8 cellular contexts compared by ENCODE assay signal in the genomic region with DNA sequence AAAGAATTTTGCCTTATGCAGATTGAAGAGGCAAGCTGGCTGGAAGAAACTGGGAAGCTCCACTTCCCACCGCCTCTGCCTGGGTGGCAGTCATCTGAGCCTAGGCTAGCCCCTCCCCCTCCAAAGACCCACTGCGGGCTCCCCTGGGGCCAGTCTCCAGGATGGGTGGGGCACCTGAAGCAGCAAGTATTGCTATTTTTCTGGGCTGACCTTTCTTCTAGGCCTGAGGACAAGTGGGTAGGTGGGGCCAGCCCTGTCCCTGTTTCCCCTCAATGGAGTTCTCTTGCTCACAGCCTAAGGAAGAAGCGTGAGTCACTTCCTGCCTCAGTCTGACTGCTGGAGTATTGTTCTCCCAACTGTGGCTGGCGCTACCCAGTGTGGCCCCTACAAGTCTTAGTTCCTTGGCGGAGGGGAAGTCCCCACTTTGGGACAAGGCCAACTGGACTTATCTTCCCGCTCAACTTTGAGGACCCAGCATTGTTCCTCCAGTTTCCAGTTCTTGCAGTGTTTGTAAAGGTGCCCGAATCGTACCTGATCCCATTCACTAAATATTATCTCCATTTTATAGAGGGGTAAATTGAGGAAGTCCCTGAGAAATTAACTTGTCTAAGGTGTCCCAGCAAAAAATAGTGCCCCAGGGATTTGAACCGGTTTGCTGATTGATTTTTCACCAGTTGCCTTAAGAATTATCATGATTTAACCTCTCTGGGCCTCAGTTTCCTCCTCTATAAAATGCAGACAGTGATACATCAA. TPM values are rescaled to one million over a fixed set of nuclear protein-coding genes. Genes with fewer than 3 reads are reported as not detected.
DNase-seq lines count a peak whose midpoint lies in the region; ATAC-seq and TF ChIP-seq lines count a peak whose summit lies in the region.

No MANE protein-coding gene starts in this region.

- no peaks in the 10 kb centered on the region for H3K27me3 ChIP-seq in mammary epithelial cell (ENCODE audit: insufficient read depth, low read length)
- no peaks in the 10 kb centered on the region for H3K27me3 ChIP-seq in kidney epithelial cell (ENCODE audit: control insufficient read depth, insufficient read depth, low read length)

- ATAC-seq in activated CD4-positive, CD25-positive, alpha-beta regulatory T cell treated with anti-CD3 and anti-CD28 coated beads, Interleukin-2, amount 50 U/mL, for 24 hours, result no peak

- H2AFZ ChIP-seq in mammary epithelial cell (ENCODE audit: low read depth, low read length), result peak overlapping the region; percentile 43

- H3K79me2 ChIP-seq in mammary epithelial cell (ENCODE audit: insufficient read depth, low read length), result peaks cover 43% of the 10 kb centered on the region

- dilution Hi-C loops in mammary epithelial cell (cut with HindIII; ENCODE audit: low sequenced_read_pairs), result no loop called here

- CTCF ChIA-PET in mammary epithelial cell (lab: Charles Lee; ENCODE audit: low non-redundant PET), result no interaction called here

- H3K4me1 ChIP-seq in mammary epithelial cell (ENCODE audit: insufficient read depth, low read length), result peaks cover 51% of the 10 kb centered on the region

- H3K4me3 ChIP-seq in HFF-Myc (replicated peaks; ENCODE audit: low read depth, low read length) (no peak overlapping the region), mammary epithelial cell (replicated peaks in 1 of 3; ENCODE audit: insufficient read depth in 1 of 3, low read depth in 2 of 3, low read length in 3 of 3) (no peak overlapping the region), kidney epithelial cell (ENCODE audit: low read depth, low read length) (no peak overlapping the region)

- in situ Hi-C loops in mammary epithelial cell (cut with MboI; ENCODE audit: low sequenced_read_pairs in 2 of 2), result no loop called here

- no peak for TF ChIP-seq CTCF in HFF-Myc (IDR thresholded peaks at IDR 0.05; ENCODE audit: low read depth, low read length, missing control alignments)
- no peak for TF ChIP-seq CTCF in mammary epithelial cell (conservative IDR thresholded peaks at IDR 0.05 in 1 of 2, IDR thresholded peaks at IDR 0.05 in 1 of 2; ENCODE audit: extremely low read depth in 1 of 2, insufficient read depth in 1 of 2, low read depth in 1 of 2, low read length in 2 of 2)
- TF ChIP-seq CTCF in kidney epithelial cell (IDR thresholded peaks at IDR 0.05; ENCODE audit: insufficient read depth, low read length, poor library complexity, severe bottlenecking), result no peak

- no peak overlapping the region for H3K9ac ChIP-seq in mammary epithelial cell (ENCODE audit: insufficient read depth, low read length)

- 44% methylated on average over 9 of the region's 9 CpGs for whole genome bisulfite sequencing in mammary epithelial cell (ENCODE audit: low coverage, missing lambda C conversion rate)

- peak; percentile 97 for DNase-seq in A172 (ENCODE audit: low spot score)
- DNase-seq in HFF-Myc (ENCODE audit: extremely low read depth, low read depth), result peak; percentile 72
- DNase-seq in SIG-M5 treated with dmso at 0.1 percent for 504 hours (lab: John Stamatoyannopoulos, UW; ENCODE audit: unreplicated experiment), result peak; percentile 77
- peak; percentile 83 for DNase-seq in mammary epithelial cell
- peak; percentile 85 for DNase-seq in kidney epithelial cell (ENCODE audit: low read depth)
- peak; percentile 46 for DNase-seq in stimulated activated CD4-positive, alpha-beta T cell treated with anti-CD3 and anti-CD28 coated beads, Interleukin-12 subunit alpha, Interleukin-12 subunit beta, amount 100 ng/mL, for 4 hours
- DNase-seq in NCI-H1694 (lab: John Stamatoyannopoulos, UW), result no peak

- H3K9me3 ChIP-seq in mammary epithelial cell (replicated peaks; ENCODE audit: insufficient read depth, low read length), result no peaks in the 10 kb centered on the region

- no peaks in the 10 kb centered on the region for H4K20me1 ChIP-seq in mammary epithelial cell (ENCODE audit: insufficient read depth, low read length)

- intact Hi-C loops in mammary epithelial cell (cut with micrococcal nuclease), result loop anchor here (5.0 kb wide), 3 partner anchors 92 to 222 kb away; no protein-coding TSS in a partner anchor

- peak overlapping the region; percentile 97 for H3K4me2 ChIP-seq in mammary epithelial cell (ENCODE audit: insufficient read depth, low read depth, low read length)

- BruUV-seq in mammary epithelial cell (replicated peaks; lab: Mats Ljungman, UMichigan), result no TSS peak

- H3K27ac ChIP-seq in mammary epithelial cell (ENCODE audit: insufficient read depth, low read depth, low read length), result peak overlapping the region; percentile 32

- no peaks in the 10 kb centered on the region for H3K36me3 ChIP-seq in mammary epithelial cell (ENCODE audit: insufficient read depth, low read length)
- no peaks in the 10 kb centered on the region for H3K36me3 ChIP-seq in kidney epithelial cell (ENCODE audit: control insufficient read depth, insufficient read depth, low read length)

RNA-seq across cellular contexts. Expression of a gene that starts 1.4 kb away (rescaled TPM):
- total RNA-seq in A172 (2014; rRNA removed; shearing (Covaris generic)), result 56.1 and 60.0 TPM in 2 replicates
- total RNA-seq in mammary epithelial cell, result 10 to 100 TPM; 49.6 to 50.3 TPM
- polyA plus RNA-seq in mammary epithelial cell, result 37.0 TPM
- 44.6 TPM for polyA minus RNA-seq in mammary epithelial cell
- 103 and 124 TPM in 2 replicates for total RNA-seq in kidney epithelial cell

RNA-seq across cellular contexts. Expression of a gene that starts 14.5 kb away (rescaled TPM):
- 0.12 and 0.14 TPM in 2 replicates for total RNA-seq in A172 (2014; rRNA removed; shearing (Covaris generic))
- 1 to 10 TPM in 1 of 2 donors, not detected in 1; 2.8 TPM for total RNA-seq in mammary epithelial cell
- not detected for polyA plus RNA-seq in mammary epithelial cell
- polyA minus RNA-seq in mammary epithelial cell, result not detected
- total RNA-seq in kidney epithelial cell, result 15.1 and 15.6 TPM in 2 replicates

RNA-seq across cellular contexts. Expression of a gene that starts 33.3 kb away (rescaled TPM):
- 7.3 and 8.0 TPM in 2 replicates for total RNA-seq in A172 (2014; rRNA removed; shearing (Covaris generic))
- total RNA-seq in mammary epithelial cell (10 to 100 TPM; 11.5 to 12.5 TPM), kidney epithelial cell (31.1 and 33.3 TPM in 2 replicates)
- polyA plus RNA-seq in mammary epithelial cell, result 8.7 TPM
- 46.6 TPM for polyA minus RNA-seq in mammary epithelial cell
